In genomic region chr10:126716366-126716765, GRCh38 we compare ENCODE assay signal across 43 cellular contexts. TPM values are rescaled to one million over a fixed set of nuclear protein-coding genes. Genes with fewer than 3 reads are reported as not detected.
"Had no signal": no experiment of that assay in that cellular context is flagged by ENCODE, and none has a peak within 500 bp of the region (broad histone marks: within the 10 kb centered on the region; RNA-seq: fewer than 3 reads in every experiment).

No MANE protein-coding gene starts in this region.

- H3K4me3 Mint-ChIP-seq: activated naive CD4-positive, alpha-beta T cell treated with anti-CD3 and anti-CD28 coated beads for 36 hours; activated naive CD4-positive, alpha-beta T cell treated with anti-CD3 and anti-CD28 coated beads, Interleukin-2, amount 10 ng/mL, durations not matched to agents 7 days and 5 days; activated naive CD4-positive, alpha-beta T cell treated with anti-CD3 and anti-CD28 coated beads, Interleukin-2, amount 50 U/mL, for 24 hours; activated naive CD8-positive, alpha-beta T cell; activated naive CD8-positive, alpha-beta T cell treated with anti-CD3 and anti-CD28 coated beads for 36 hours; activated naive CD8-positive, alpha-beta T cell treated with anti-CD3 and anti-CD28 coated beads, Interleukin-2, amount 10 ng/mL, durations not matched to agents 7 days and 5 days; activated naive CD8-positive, alpha-beta T cell treated with anti-CD3 and anti-CD28 coated beads, Interleukin-2, amount 50 U/mL, for 24 hours; activated T-cell treated with anti-CD3 and anti-CD28 coated beads, Interleukin-2, amount 50 U/mL, for 24 hours; activated T-cell treated with anti-CD3 and anti-CD28 coated beads, Interleukin-2, amount 50 U/mL, for 4 hours; activated T-cell treated with anti-CD3 and anti-CD28 coated beads, Interleukin-2, amount 50 U/mL, for 72 hours; activated T-helper 1 cell treated with anti-CD3 and anti-CD28 coated beads, Interleukin-12 subunit alpha, Interleukin-12 subunit beta, Interleukin-2, Interleukin-4 antibody, amounts not matched to agents 30 ng/mL and 10 ng/mL and 1 ng/mL, durations not matched to agents 14 hours and 24 hours and 36 hours; activated T-helper 17 cell treated with anti-CD3 and anti-CD28 coated beads, Interleukin-2, amount 50 U/mL, for 72 hours; brain; central memory CD8-positive, alpha-beta T cell had no signal

- DNase-seq: activated effector memory CD4-positive, alpha-beta T cell treated with anti-CD3 and anti-CD28 coated beads, Interleukin-2, amount 50 U/mL, for 16 hours; activated effector memory CD4-positive, alpha-beta T cell treated with Interleukin-2 at 50 U/mL for 16 hours; activated gamma-delta T cell; activated gamma-delta T cell treated with Interleukin-2 at 50 U/mL for 16 hours; activated naive CD4-positive, alpha-beta T cell; activated naive CD4-positive, alpha-beta T cell treated with anti-CD3 and anti-CD28 coated beads for 36 hours; activated naive CD4-positive, alpha-beta T cell treated with anti-CD3 and anti-CD28 coated beads, Interleukin-2, amount 10 ng/mL, durations not matched to agents 7 days and 5 days; activated naive CD4-positive, alpha-beta T cell treated with anti-CD3 and anti-CD28 coated beads, Interleukin-2, amount 50 U/mL, for 16 hours; activated naive CD4-positive, alpha-beta T cell treated with Interleukin-2 at 50 U/mL for 16 hours; activated naive CD8-positive, alpha-beta T cell treated with anti-CD3 and anti-CD28 coated beads for 36 hours; activated naive CD8-positive, alpha-beta T cell treated with anti-CD3 and anti-CD28 coated beads, Interleukin-2, amount 10 ng/mL, durations not matched to agents 7 days and 5 days; activated naive CD8-positive, alpha-beta T cell treated with anti-CD3 and anti-CD28 coated beads, Interleukin-2, amount 50 U/mL, for 24 hours; activated T-cell treated with anti-CD3 and anti-CD28 coated beads, Interleukin-2, amount 50 U/mL, for 1 hour; activated T-cell treated with anti-CD3 and anti-CD28 coated beads, Interleukin-2, amount 50 U/mL, for 24 hours; activated T-cell treated with anti-CD3 and anti-CD28 coated beads, Interleukin-2, amount 50 U/mL, for 4 hours; activated T-cell treated with anti-CD3 and anti-CD28 coated beads, Interleukin-2, amount 50 U/mL, for 48 hours; activated T-cell treated with anti-CD3 and anti-CD28 coated beads, Interleukin-2, amount 50 U/mL, for 72 hours; adrenal gland; amniotic stem cell; amygdala; anterior cingulate cortex; aorta; body of pancreas; brain microvascular endothelial cell; caudate nucleus; central memory CD4-positive, alpha-beta T cell; cerebellar nuclear complex had no signal

- H3K36me3 Mint-ChIP-seq: activated naive CD4-positive, alpha-beta T cell treated with anti-CD3 and anti-CD28 coated beads, Interleukin-2, amount 10 ng/mL, durations not matched to agents 7 days and 5 days; activated naive CD4-positive, alpha-beta T cell treated with anti-CD3 and anti-CD28 coated beads, Interleukin-2, amount 50 U/mL, for 24 hours; activated naive CD8-positive, alpha-beta T cell; activated naive CD8-positive, alpha-beta T cell treated with anti-CD3 and anti-CD28 coated beads for 36 hours; activated naive CD8-positive, alpha-beta T cell treated with anti-CD3 and anti-CD28 coated beads, Interleukin-2, amount 10 ng/mL, durations not matched to agents 7 days and 5 days; brain had no signal

- H3K27ac ChIP-seq: adrenal gland, ascending aorta, body of pancreas, brain microvascular endothelial cell, breast epithelium, cardiac muscle cell had no signal

- H3K4me1 Mint-ChIP-seq: activated naive CD4-positive, alpha-beta T cell treated with anti-CD3 and anti-CD28 coated beads, Interleukin-2, amount 10 ng/mL, durations not matched to agents 7 days and 5 days; activated naive CD4-positive, alpha-beta T cell treated with anti-CD3 and anti-CD28 coated beads, Interleukin-2, amount 50 U/mL, for 24 hours; activated naive CD8-positive, alpha-beta T cell treated with anti-CD3 and anti-CD28 coated beads, Interleukin-2, amount 50 U/mL, for 24 hours; activated T-helper 17 cell treated with anti-CD3 and anti-CD28 coated beads, Interleukin-2, amount 50 U/mL, for 72 hours; brain; central memory CD8-positive, alpha-beta T cell had no signal

- H3K36me3 ChIP-seq: adrenal gland, ascending aorta, brain microvascular endothelial cell, breast epithelium, cardiac muscle cell had no signal

- H3K9me3 Mint-ChIP-seq: activated naive CD4-positive, alpha-beta T cell treated with anti-CD3 and anti-CD28 coated beads for 36 hours; activated naive CD4-positive, alpha-beta T cell treated with anti-CD3 and anti-CD28 coated beads, Interleukin-2, amount 50 U/mL, for 24 hours; activated naive CD8-positive, alpha-beta T cell treated with anti-CD3 and anti-CD28 coated beads for 36 hours; activated T-cell treated with anti-CD3 and anti-CD28 coated beads, Interleukin-2, amount 50 U/mL, for 24 hours; activated T-cell treated with anti-CD3 and anti-CD28 coated beads, Interleukin-2, amount 50 U/mL, for 4 hours; activated T-helper 2 cell treated with anti-CD3 and anti-CD28 coated beads, Interferon-gamma antibody, Interleukin-2, Interleukin-4, amounts not matched to agents 10 μg/mL and 5 μg/mL and 100 μg/mL, durations not matched to agents 14 hours and 24 hours and 36 hours had no signal

- H3K27me3 ChIP-seq: adrenal gland, ascending aorta, body of pancreas, brain microvascular endothelial cell, breast epithelium, cardiac muscle cell had no signal

- H3K9me3 ChIP-seq: adrenal gland, ascending aorta, body of pancreas, breast epithelium had no signal

- H3K4me3 ChIP-seq: adrenal gland, ascending aorta, body of pancreas, breast epithelium, cardiac muscle cell had no signal

- H3K4me1 ChIP-seq: adrenal gland, ascending aorta, body of pancreas, breast epithelium had no signal

- H3K27me3 Mint-ChIP-seq: activated naive CD4-positive, alpha-beta T cell treated with anti-CD3 and anti-CD28 coated beads, Interleukin-2, amount 10 ng/mL, durations not matched to agents 7 days and 5 days; activated naive CD4-positive, alpha-beta T cell treated with anti-CD3 and anti-CD28 coated beads, Interleukin-2, amount 50 U/mL, for 24 hours; activated naive CD8-positive, alpha-beta T cell treated with anti-CD3 and anti-CD28 coated beads, Interleukin-2, amount 10 ng/mL, durations not matched to agents 7 days and 5 days; activated T-cell treated with anti-CD3 and anti-CD28 coated beads, Interleukin-2, amount 50 U/mL, for 24 hours; central memory CD8-positive, alpha-beta T cell had no signal

- H3K27ac Mint-ChIP-seq: activated naive CD4-positive, alpha-beta T cell treated with anti-CD3 and anti-CD28 coated beads for 36 hours; activated naive CD4-positive, alpha-beta T cell treated with anti-CD3 and anti-CD28 coated beads, Interleukin-2, amount 10 ng/mL, durations not matched to agents 7 days and 5 days; activated naive CD4-positive, alpha-beta T cell treated with anti-CD3 and anti-CD28 coated beads, Interleukin-2, amount 50 U/mL, for 24 hours; activated naive CD4-positive, alpha-beta T cell treated with anti-CD3 and anti-CD28 coated beads, Interleukin-2, amount 50 U/mL, for 72 hours; activated naive CD8-positive, alpha-beta T cell; activated naive CD8-positive, alpha-beta T cell treated with anti-CD3 and anti-CD28 coated beads for 36 hours; activated naive CD8-positive, alpha-beta T cell treated with anti-CD3 and anti-CD28 coated beads, Interleukin-2, amount 10 ng/mL, durations not matched to agents 7 days and 5 days; activated naive CD8-positive, alpha-beta T cell treated with anti-CD3 and anti-CD28 coated beads, Interleukin-2, amount 50 U/mL, for 24 hours; activated T-cell treated with anti-CD3 and anti-CD28 coated beads, Interleukin-2, amount 50 U/mL, for 24 hours; activated T-cell treated with anti-CD3 and anti-CD28 coated beads, Interleukin-2, amount 50 U/mL, for 72 hours; activated T-helper 1 cell treated with anti-CD3 and anti-CD28 coated beads, Interleukin-12 subunit alpha, Interleukin-12 subunit beta, Interleukin-2, Interleukin-4 antibody, amounts not matched to agents 30 ng/mL and 10 ng/mL and 1 ng/mL, durations not matched to agents 14 hours and 24 hours and 36 hours; activated T-helper 17 cell treated with anti-CD3 and anti-CD28 coated beads, Interleukin-2, amount 50 U/mL, for 72 hours; activated T-helper 2 cell treated with anti-CD3 and anti-CD28 coated beads, Interferon-gamma antibody, Interleukin-2, Interleukin-4, amounts not matched to agents 10 μg/mL and 5 μg/mL and 100 μg/mL, durations not matched to agents 14 hours and 24 hours and 36 hours; brain had no signal

RNA-seq across cellular contexts. Expression of gene C10orf90, which starts 45.9 kb away (rescaled TPM):
- total RNA-seq: activated naive CD4-positive, alpha-beta T cell treated with anti-CD3 and anti-CD28 coated beads for 36 hours; activated naive CD4-positive, alpha-beta T cell treated with anti-CD3 and anti-CD28 coated beads, Interleukin-2, amount 50 U/mL, for 72 hours; activated naive CD8-positive, alpha-beta T cell treated with anti-CD3 and anti-CD28 coated beads for 36 hours; activated naive CD8-positive, alpha-beta T cell treated with anti-CD3 and anti-CD28 coated beads, Interleukin-2, amount 10 ng/mL, durations not matched to agents 7 days and 5 days; activated T-cell treated with anti-CD3 and anti-CD28 coated beads, Interleukin-2, amount 50 U/mL, for 4 hours; activated T-cell treated with anti-CD3 and anti-CD28 coated beads, Interleukin-2, amount 50 U/mL, for 72 hours; activated T-helper 1 cell treated with anti-CD3 and anti-CD28 coated beads, Interleukin-12 subunit alpha, Interleukin-12 subunit beta, Interleukin-2, Interleukin-4 antibody, amounts not matched to agents 30 ng/mL and 10 ng/mL and 1 ng/mL, durations not matched to agents 14 hours and 24 hours and 36 hours; activated T-helper 2 cell treated with anti-CD3 and anti-CD28 coated beads, Interferon-gamma antibody, Interleukin-2, Interleukin-4, amounts not matched to agents 10 μg/mL and 5 μg/mL and 100 μg/mL, durations not matched to agents 14 hours and 24 hours and 36 hours; aorta; ascending aorta; astrocyte; body of pancreas; bronchial epithelial cell; cardiac muscle cell; cardiac septum; cerebellum; chondrocyte had no signal
- polyA plus RNA-seq: aorta, cardiac muscle cell had no signal
